In genomic region chr18:9042766-9043481, GRCh38 we compare ENCODE assay signal across 10 cellular contexts.
"Had no signal": no experiment of that assay in that cellular context is flagged by ENCODE, and none has a peak within 500 bp of the region (broad histone marks: within the 10 kb centered on the region; RNA-seq: fewer than 3 reads in every experiment).

No MANE protein-coding gene starts in this region.

- DNase-seq: GM23248, H9, HCEC 1CT, IMR-90, Karpas-422, KBM-7 had no signal

- H3K27ac ChIP-seq: GM23248, HL-60, KMS-11 had no signal

- H3K9ac ChIP-seq: GM23248, KMS-11 had no signal

- H3K4me2 ChIP-seq: KMS-11 had no signal

- FAIRE-seq: H1, H54 had no signal

- H3K4me3 ChIP-seq: GM23248 had no signal

- H3K4me3 Mint-ChIP-seq: H9 had no signal

- H3K27ac Mint-ChIP-seq: H9 had no signal

- H2AFZ ChIP-seq: GM23248 had no signal
